ENCODE assay signal across 13 cellular contexts in genomic region chr14:89673499-89674225, GRCh38.
DNase-seq lines count a peak whose midpoint lies in the region; ATAC-seq lines count a peak whose summit lies in the region.
"Had no signal": no experiment of that assay in that cellular context is flagged by ENCODE, and none has a peak within 500 bp of the region (broad histone marks: within the 10 kb centered on the region; RNA-seq: fewer than 3 reads in every experiment).

No MANE protein-coding gene starts in this region.

- H3K27ac ChIP-seq in Karpas-422 (ENCODE audit: low read length) = no peak overlapping the region
- H3K27ac ChIP-seq: left lung had no signal

- no peak overlapping the region for H3K4me3 ChIP-seq in Karpas-422 (ENCODE audit: low read length)
- H3K4me3 ChIP-seq: left lung had no signal

- peak overlapping the region; percentile 28 for H3K27ac Mint-ChIP-seq in activated T-helper 2 cell treated with anti-CD3 and anti-CD28 coated beads, Interferon-gamma antibody, Interleukin-2, Interleukin-4, amounts not matched to agents 10 μg/mL and 5 μg/mL and 100 μg/mL, durations not matched to agents 14 hours and 24 hours and 36 hours
- H3K27ac Mint-ChIP-seq: B cell; dendritic cell treated with granulocyte-macrophage colony-stimulating factor and Interleukin-4, amounts not matched to agents 40 ng/mL and 50 ng/mL, for 4 days had no signal

- no peak overlapping the region for H3K9ac ChIP-seq in Karpas-422 (ENCODE audit: low read length)

- H3K4me2 ChIP-seq in Karpas-422 (ENCODE audit: low read depth, low read length, poor library complexity, severe bottlenecking) = no peak overlapping the region

- intact Hi-C loops in activated T-helper 2 cell treated with anti-CD3 and anti-CD28 coated beads, Interferon-gamma antibody, Interleukin-2, Interleukin-4, amounts not matched to agents 10 μg/mL and 5 μg/mL and 100 μg/mL, durations not matched to agents 14 hours and 24 hours and 36 hours (cut with micrococcal nuclease) = loop anchor here (2.0 kb wide), 1 partner anchor 77 kb away; no protein-coding TSS in a partner anchor

- no peaks in the 10 kb centered on the region for H3K9me3 ChIP-seq in Karpas-422 (ENCODE audit: low read length)
- H3K9me3 ChIP-seq: left lung had no signal

- peaks cover 38% of the 10 kb centered on the region for H3K4me1 Mint-ChIP-seq in activated T-helper 2 cell treated with anti-CD3 and anti-CD28 coated beads, Interferon-gamma antibody, Interleukin-2, Interleukin-4, amounts not matched to agents 10 μg/mL and 5 μg/mL and 100 μg/mL, durations not matched to agents 14 hours and 24 hours and 36 hours (ENCODE audit: low read depth)

- no peaks in the 10 kb centered on the region for H3K9me2 ChIP-seq in Karpas-422 (replicated peaks; ENCODE audit: insufficient read depth, low read length)

- DNase-seq in AG08395 (ENCODE audit: low spot score) (peak; percentile 39), GM04504 (ENCODE audit: low read depth) (peak; percentile 4), hepatic stellate cell (ENCODE audit: low spot score) (peak; percentile 28), Karpas-422 (no peak), GM19238 (ENCODE audit: insufficient read length, low spot score) (no peak)
- peak; percentile 24 for DNase-seq in activated T-helper 2 cell treated with anti-CD3 and anti-CD28 coated beads, Interferon-gamma antibody, Interleukin-2, Interleukin-4, amounts not matched to agents 10 μg/mL and 5 μg/mL and 100 μg/mL, durations not matched to agents 14 hours and 24 hours and 36 hours (ENCODE audit: low spot score)
- DNase-seq in activated effector memory CD4-positive, alpha-beta T cell treated with Interleukin-2 at 50 U/mL for 16 hours = no peak
- DNase-seq: activated gamma-delta T cell, left lung, SHP77 treated with DMSO at 0.1 percent for 48 hours had no signal

- no peaks in the 10 kb centered on the region for H3K36me3 ChIP-seq in Karpas-422 (ENCODE audit: insufficient read depth, low read length)
- H3K36me3 ChIP-seq: left lung had no signal

- H4K20me1 ChIP-seq in Karpas-422 (ENCODE audit: insufficient read depth, low read depth, low read length) = no peaks in the 10 kb centered on the region

- H3K4me1 ChIP-seq in Karpas-422 (ENCODE audit: low read length) = no peaks in the 10 kb centered on the region

- no peak for ATAC-seq in GM18502 (IDR thresholded peaks at IDR 0.05; ENCODE audit: poor library complexity, unreplicated experiment)
- ATAC-seq: left lung had no signal

- no peaks in the 10 kb centered on the region for H3K27me3 ChIP-seq in Karpas-422 (ENCODE audit: low read length)
- H3K27me3 ChIP-seq: left lung had no signal

- H3K27me3 Mint-ChIP-seq in activated T-helper 2 cell treated with anti-CD3 and anti-CD28 coated beads, Interferon-gamma antibody, Interleukin-2, Interleukin-4, amounts not matched to agents 10 μg/mL and 5 μg/mL and 100 μg/mL, durations not matched to agents 14 hours and 24 hours and 36 hours (ENCODE audit: low read depth) = no peaks in the 10 kb centered on the region
- H3K27me3 Mint-ChIP-seq: B cell; dendritic cell treated with granulocyte-macrophage colony-stimulating factor and Interleukin-4, amounts not matched to agents 40 ng/mL and 50 ng/mL, for 4 days had no signal

- H3K9me3 Mint-ChIP-seq in activated T-helper 2 cell treated with anti-CD3 and anti-CD28 coated beads, Interferon-gamma antibody, Interleukin-2, Interleukin-4, amounts not matched to agents 10 μg/mL and 5 μg/mL and 100 μg/mL, durations not matched to agents 14 hours and 24 hours and 36 hours = no peaks in the 10 kb centered on the region
- H3K9me3 Mint-ChIP-seq: dendritic cell treated with granulocyte-macrophage colony-stimulating factor and Interleukin-4, amounts not matched to agents 40 ng/mL and 50 ng/mL, for 4 days had no signal

- no peak overlapping the region for H2AFZ ChIP-seq in Karpas-422 (ENCODE audit: low read length)

- no peaks in the 10 kb centered on the region for H3K79me2 ChIP-seq in Karpas-422 (ENCODE audit: low read length)

- no peak overlapping the region for H3K4me3 Mint-ChIP-seq in activated T-helper 2 cell treated with anti-CD3 and anti-CD28 coated beads, Interferon-gamma antibody, Interleukin-2, Interleukin-4, amounts not matched to agents 10 μg/mL and 5 μg/mL and 100 μg/mL, durations not matched to agents 14 hours and 24 hours and 36 hours (ENCODE audit: low read depth)
- H3K4me3 Mint-ChIP-seq: B cell; dendritic cell treated with granulocyte-macrophage colony-stimulating factor and Interleukin-4, amounts not matched to agents 40 ng/mL and 50 ng/mL, for 4 days had no signal

- peaks cover 3% of the 10 kb centered on the region for H3K36me3 Mint-ChIP-seq in activated T-helper 2 cell treated with anti-CD3 and anti-CD28 coated beads, Interferon-gamma antibody, Interleukin-2, Interleukin-4, amounts not matched to agents 10 μg/mL and 5 μg/mL and 100 μg/mL, durations not matched to agents 14 hours and 24 hours and 36 hours (ENCODE audit: low read depth)

Comparison
In these comparisons a context has a peak if more than half of its experiments do, and no peak if none do; other contexts are left out.
1. DNase-seq: peak in AG08395 (single experiment), GM04504 (single experiment), activated T-helper 2 cell treated with anti-CD3 and anti-CD28 coated beads, Interferon-gamma antibody, Interleukin-2, Interleukin-4, amounts not matched to agents 10 μg/mL and 5 μg/mL and 100 μg/mL, durations not matched to agents 14 hours and 24 hours and 36 hours (single experiment) and hepatic stellate cell (single experiment); none in activated effector memory CD4-positive, alpha-beta T cell treated with Interleukin-2 at 50 U/mL for 16 hours (single experiment), Karpas-422 (single experiment) and GM19238 (single experiment).